Comparison of ENCODE assay signal across 9 cellular contexts in the genomic region with DNA sequence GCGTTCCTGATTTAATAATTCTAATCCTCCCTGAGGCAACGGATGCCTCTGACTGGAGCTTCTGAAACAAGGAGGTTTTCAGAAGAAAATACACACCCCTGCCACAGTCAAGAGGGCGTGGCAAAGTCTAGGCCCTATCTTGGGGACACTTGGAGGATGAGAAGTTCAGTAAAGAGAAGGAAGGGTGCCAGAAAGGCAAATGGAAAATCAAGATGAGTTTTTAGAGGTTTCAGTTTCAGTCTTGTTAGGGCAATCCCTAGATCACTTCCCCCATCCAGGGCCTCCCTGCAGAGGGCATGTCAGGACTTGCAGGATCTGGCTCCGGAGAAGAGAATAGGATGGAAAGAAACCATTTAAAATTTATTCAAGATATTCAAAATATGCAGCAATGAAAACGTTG. TPM values are rescaled to one million over a fixed set of nuclear protein-coding genes. Genes with fewer than 3 reads are reported as not detected.
A peak's percentile ranks its signal among the peaks of the same experiment; 100 is the strongest.
DNase-seq lines count a peak whose midpoint lies in the region; ATAC-seq and TF ChIP-seq lines count a peak whose summit lies in the region.
"Had no signal": no experiment of that assay in that cellular context is flagged by ENCODE, and none has a peak within 500 bp of the region (broad histone marks: within the 10 kb centered on the region; RNA-seq: fewer than 3 reads in every experiment).

No MANE protein-coding gene starts in this region.

- H3K27ac ChIP-seq in heart left ventricle: peak overlapping the region; percentile 8 to 78 (median 68)

- H3K36me3 ChIP-seq in heart left ventricle: no peaks in the 10 kb centered on the region

- DNase-seq in SIG-M5 treated with dmso at 0.1 percent for 504 hours (lab: John Stamatoyannopoulos, UW; ENCODE audit: unreplicated experiment): peak; percentile 86
- no peak for DNase-seq in SIG-M5 (lab: John Stamatoyannopoulos, UW)
- DNase-seq in HuH-7 (ENCODE audit: low spot score): peak; percentile 15
- peak; percentile 25 for DNase-seq in UCSD-AML1 (lab: John Stamatoyannopoulos, UW; ENCODE audit: unreplicated experiment)
- peak in 4 of 5 donors; percentile 52 to 58 (median 56) for DNase-seq in heart left ventricle
- peak; percentile 65 for DNase-seq in sciatic nerve (ENCODE audit: low spot score)
- no peak for DNase-seq in GM13977 (ENCODE audit: low spot score)
- no peak for DNase-seq in NCI-H524 treated with DMSO at 0.1 percent for 48 hours (lab: John Stamatoyannopoulos, UW)
- DNase-seq: DND-41 had no signal

- intact Hi-C loops in heart left ventricle (cut with DNase I): loop anchor here in 1 of 10 donors (5.0 kb wide), 1 partner anchor 36 kb away; no protein-coding TSS in a partner anchor
- intact Hi-C loops in sciatic nerve (cut with DNase I): no loop called here

- peak overlapping the region in 7 of 12 donors; percentile 6 to 40 (median 19) for H3K4me3 ChIP-seq in heart left ventricle

- peaks cover 0 to 23% (median 14%) of the 10 kb centered on the region in 12 donors for H3K4me1 ChIP-seq in heart left ventricle

- no peaks in the 10 kb centered on the region for H3K27me3 ChIP-seq in heart left ventricle

- 23 to 36% (median 26%) methylated on average over 5 of the region's 5 CpGs for WGBS in heart left ventricle, 4 donors

- TF ChIP-seq CTCF in heart left ventricle (IDR thresholded peaks at IDR 0.05): peak in 2 of 12 donors; percentile 27 to 34
- TF ChIP-seq CTCF in GM13977 (IDR thresholded peaks at IDR 0.05; ENCODE audit: extremely low read depth, insufficient read depth, missing control alignments): no peak

- no peaks in the 10 kb centered on the region for H3K9me3 ChIP-seq in heart left ventricle

- in situ Hi-C loops in GM13977 (cut with MboI; ENCODE audit: low pct_unique_long_range_greater_than_20kb, low sequenced_read_pairs, unreplicated experiment): no loop called here

- TF ChIP-seq POLR2A in heart left ventricle (IDR thresholded peaks at IDR 0.05): no peak

- peak; percentile 62 to 96 (median 76) for ATAC-seq in heart left ventricle
- peak; percentile 95 for ATAC-seq in sciatic nerve

RNA-seq across cellular contexts. Expression of a gene that starts 28.5 kb away (rescaled TPM):
- 10 to 100 TPM in 1 of 9 donors, 1 to 10 TPM in 8; 3.9 to 14.4 (median 6.4) TPM for total RNA-seq in heart left ventricle
- polyA plus RNA-seq in heart left ventricle: 1 to 10 TPM; 2.2 to 4.1 TPM
- 30.5 TPM for total RNA-seq in sciatic nerve

Comparison
In these comparisons a context has a peak if more than half of its experiments do, and no peak if none do; other contexts are left out.
1. DNase-seq: peak in SIG-M5 treated with dmso at 0.1 percent for 504 hours (single experiment), HuH-7 (single experiment), UCSD-AML1 (single experiment), heart left ventricle (4 of 5) and sciatic nerve (single experiment); none in SIG-M5 (single experiment), GM13977 (single experiment) and NCI-H524 treated with DMSO at 0.1 percent for 48 hours (single experiment).